Comparison of ENCODE assay signal across 26 cellular contexts in genomic region chr14:21032326-21033154, GRCh38.
"Had no signal": no experiment of that assay in that cellular context is flagged by ENCODE, and none has a peak within 500 bp of the region (broad histone marks: within the 10 kb centered on the region; RNA-seq: fewer than 3 reads in every experiment).

No MANE protein-coding gene starts in this region.

- H3K4me3 ChIP-seq: esophagus muscularis mucosa, left ventricle myocardium inferior, lung, ovary, right lobe of liver, thoracic aorta had no signal

- DNase-seq: activated CD4-positive, alpha-beta memory T cell treated with anti-CD3 and anti-CD28 coated beads, Interleukin-2, amount 10 ng/mL, durations not matched to agents 7 days and 5 days; activated CD4-positive, alpha-beta T cell treated with anti-CD3 and anti-CD28 coated beads for 48 hours; activated CD8-positive, alpha-beta memory T cell treated with anti-CD3 and anti-CD28 coated beads, Interleukin-2, amount 50 U/mL, for 48 hours; activated gamma-delta T cell treated with Interleukin-2 at 50 U/mL for 16 hours; activated naive CD4-positive, alpha-beta T cell treated with anti-CD3 and anti-CD28 coated beads, Interleukin-2, amount 50 U/mL, for 16 hours; activated T-cell treated with anti-CD3 and anti-CD28 coated beads, Interleukin-2, amount 50 U/mL, for 24 hours; amniotic stem cell; brain microvascular endothelial cell; cortex of kidney; foreskin keratinocyte; left ventricle myocardium inferior; nephron progenitor cell; ovary; right lobe of liver; stimulated activated CD4-positive, alpha-beta T cell treated with anti-CD3 and anti-CD28 coated beads, Interleukin-2, amount 100 ng/mL, for 48 hours; stimulated activated naive CD8-positive, alpha-beta T cell treated with anti-CD3 and anti-CD28 coated beads, Interleukin-15, Interleukin-2, amounts not matched to agents 100 U/mL and 50 U/mL, for 24 hours; T-helper 9 cell; trophoblast cell; WERI-Rb-1 had no signal

- H3K27ac ChIP-seq: brain microvascular endothelial cell, esophagus muscularis mucosa, foreskin keratinocyte, left ventricle myocardium inferior, neutrophil, ovary, right lobe of liver, thoracic aorta, WERI-Rb-1 had no signal

- FAIRE-seq: astrocyte, endothelial cell of umbilical vein, islet of Langerhans had no signal

- H3K27me3 ChIP-seq: esophagus muscularis mucosa, foreskin keratinocyte, ovary, right lobe of liver had no signal
